ENCODE assay signal across 8 cellular contexts in the genomic region with DNA sequence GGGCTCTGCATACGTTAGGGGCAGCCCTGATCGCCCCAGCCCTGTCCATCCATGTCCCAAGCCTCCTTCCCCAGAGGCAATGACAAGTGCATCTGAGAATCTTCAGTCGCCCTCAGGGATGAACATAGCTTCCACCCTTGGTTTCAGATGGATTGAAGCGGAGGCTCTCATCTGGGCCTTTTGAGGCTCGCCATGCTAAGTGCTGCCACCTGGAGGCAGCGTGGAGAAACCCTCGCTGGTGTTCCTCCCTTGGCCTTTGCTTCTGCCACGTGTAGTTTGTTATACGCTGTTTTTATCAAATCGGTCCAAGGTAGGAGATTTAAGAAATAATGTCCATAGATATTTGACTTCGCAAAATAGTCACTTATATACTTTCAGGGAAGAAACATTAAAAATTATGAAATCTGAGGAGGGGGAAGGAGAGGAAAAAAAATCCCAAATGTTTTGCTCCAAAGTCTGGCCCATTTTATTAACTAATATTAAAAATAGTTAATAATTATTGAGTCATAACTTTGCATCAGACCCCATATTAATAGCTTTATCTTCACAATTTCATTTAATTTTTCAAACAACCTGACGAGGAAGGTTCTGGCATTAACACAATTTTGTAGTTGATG. TPM values are rescaled to one million over a fixed set of nuclear protein-coding genes. Genes with fewer than 3 reads are reported as not detected.
A peak's percentile ranks its signal among the peaks of the same experiment; 100 is the strongest.
DNase-seq lines count a peak whose midpoint lies in the region; ATAC-seq, FAIRE-seq and TF ChIP-seq lines count a peak whose summit lies in the region.

No MANE protein-coding gene starts in this region.

- H3K4me3 Mint-ChIP-seq in GM23338: no peak overlapping the region

- H3K79me2 ChIP-seq in GM23338 (replicated peaks; ENCODE audit: insufficient read depth): no peaks in the 10 kb centered on the region

- H3K9me2 ChIP-seq in GM23338 (ENCODE audit: insufficient read depth): no peaks in the 10 kb centered on the region

- H3K9me3 Mint-ChIP-seq in GM23338: no peaks in the 10 kb centered on the region

- no peak overlapping the region for H3K4me3 ChIP-seq in GM23338
- H3K4me3 ChIP-seq in adipocyte (ENCODE audit: low read length): no peak overlapping the region
- no peak overlapping the region for H3K4me3 ChIP-seq in right atrium auricular region
- no peak overlapping the region for H3K4me3 ChIP-seq in small intestine (ENCODE audit: low read depth in 1 of 2, low read length in 2 of 2)

- no peak overlapping the region for H3K4me2 ChIP-seq in GM23338

- H3K36me3 ChIP-seq in GM23338 (ENCODE audit: insufficient read depth) (no peaks in the 10 kb centered on the region), adipocyte (ENCODE audit: control insufficient read depth, insufficient read depth, low read length, severe bottlenecking) (no peaks in the 10 kb centered on the region), right atrium auricular region (no peaks in the 10 kb centered on the region), small intestine (ENCODE audit: control insufficient read depth in 2 of 2, insufficient read depth in 2 of 2, low read length in 2 of 2) (no peaks in the 10 kb centered on the region)

- TF ChIP-seq CTCF in GM10266 (IDR thresholded peaks at IDR 0.05; ENCODE audit: control insufficient read depth, insufficient read depth, low read depth, missing control alignments) (peak; percentile 75), GM23338 (conservative IDR thresholded peaks at IDR 0.05; ENCODE audit: low read depth in 2 of 2) (peak; percentile 89 to 92), LNCAP (IDR thresholded peaks at IDR 0.05) (peak; percentile 92), right atrium auricular region (IDR thresholded peaks at IDR 0.05) (peak; percentile 77 to 89)

- peaks cover 5% of the 10 kb centered on the region; the same call in 2 of the 3 replicates for H3K4me1 Mint-ChIP-seq in GM23338

- no peaks in the 10 kb centered on the region for H3K36me3 Mint-ChIP-seq in GM23338 (ENCODE audit: low read depth)

- no peak overlapping the region for H3K9ac ChIP-seq in adipocyte (ENCODE audit: low read length)

- FAIRE-seq in small intestine (lab: Jason Lieb, UNC): no peak

- H3K9me3 ChIP-seq in adipocyte (ENCODE audit: control insufficient read depth, low read length) (no peaks in the 10 kb centered on the region), right atrium auricular region (no peaks in the 10 kb centered on the region), small intestine (ENCODE audit: control insufficient read depth, low read depth) (no peaks in the 10 kb centered on the region)

- WGBS in small intestine, 3 donors: 16 to 26% (median 25%) methylated on average over 12 of the region's 12 CpGs

- H3F3A ChIP-seq in GM23338 (replicated peaks; ENCODE audit: low read depth): no peaks in the 10 kb centered on the region

- no peak overlapping the region for H3K27ac ChIP-seq in GM23338 (ENCODE audit: low read depth)
- no peak overlapping the region for H3K27ac ChIP-seq in right atrium auricular region
- H3K27ac ChIP-seq in small intestine (ENCODE audit: low read depth in 1 of 2, low read length in 1 of 2): no peak overlapping the region

- H3K27ac Mint-ChIP-seq in GM23338: no peak overlapping the region

- peaks cover 4% of the 10 kb centered on the region; the same call in 1 of the 2 replicates for H3K4me1 ChIP-seq in GM23338 (ENCODE audit: insufficient read depth)
- H3K4me1 ChIP-seq in adipocyte (ENCODE audit: control insufficient read depth, insufficient read depth, low read length): peaks cover 2% of the 10 kb centered on the region
- H3K4me1 ChIP-seq in right atrium auricular region: peaks cover 0 to 6% of the 10 kb centered on the region in 2 donors
- H3K4me1 ChIP-seq in small intestine (ENCODE audit: control insufficient read depth in 2 of 2, insufficient read depth in 1 of 2, low read depth in 1 of 2, low read length in 1 of 2): no peaks in the 10 kb centered on the region

- no peaks in the 10 kb centered on the region for H3K27me3 ChIP-seq in GM23338 (ENCODE audit: insufficient read depth)
- no peaks in the 10 kb centered on the region for H3K27me3 ChIP-seq in adipocyte (replicated peaks; ENCODE audit: control insufficient read depth, insufficient read depth, low read length)
- H3K27me3 ChIP-seq in right atrium auricular region: no peaks in the 10 kb centered on the region
- no peaks in the 10 kb centered on the region for H3K27me3 ChIP-seq in small intestine (ENCODE audit: control insufficient read depth in 2 of 2, insufficient read depth in 2 of 2, low read length in 2 of 2)

- DNase-seq in GM10266 (ENCODE audit: extremely low spot score) (peak; percentile 75), GM23338 (ENCODE audit: low spot score) (peak; percentile 85), T follicular helper cell (ENCODE audit: low read depth) (peak; percentile 36), adipocyte (ENCODE audit: low read depth) (peak; percentile 84), right atrium auricular region (ENCODE audit: low spot score) (peak; percentile 66), small intestine (peak; percentile 70), T1000 (lab: John Stamatoyannopoulos, UW) (no peak)

- no peaks in the 10 kb centered on the region for H4K20me1 ChIP-seq in GM23338 (replicated peaks; ENCODE audit: insufficient read depth)

- peaks cover 7% of the 10 kb centered on the region for H3K27me3 Mint-ChIP-seq in GM23338 (ENCODE audit: insufficient read depth, low read depth, poor library complexity)

- peak overlapping the region; percentile 12; the same call in 1 of the 2 replicates for H2AFZ ChIP-seq in GM23338

- ATAC-seq in GM23338: peak; percentile 93

RNA-seq across cellular contexts. Expression of a gene that starts 28.8 kb away (rescaled TPM):
- total RNA-seq in GM23338 (2014; rRNA removed; shearing (Covaris generic)): not detected in 2 replicates
- polyA plus RNA-seq in GM23338 (2016; fragmentation: Nextera tagmentation; extraction: Ambion mirVana) (not detected in 2 replicates), small intestine (not detected)
- 10 to 100 TPM in 1 of 2 donors, 1 to 10 TPM in 1; 3.1 to 32.4 TPM for total RNA-seq in right atrium auricular region

RNA-seq across cellular contexts. Expression of a gene that starts 54.2 kb away (rescaled TPM):
- 389 and 434 TPM in 2 replicates for total RNA-seq in GM23338 (2014; rRNA removed; shearing (Covaris generic))
- polyA plus RNA-seq in GM23338 (2016; fragmentation: Nextera tagmentation; extraction: Ambion mirVana): 778 and 865 TPM in 2 replicates
- 100 to 1,000 TPM in 1 of 2 donors, 10 to 100 TPM in 1; 71.4 to 104 TPM for total RNA-seq in right atrium auricular region
- 100 to 1,000 TPM in 1 of 3 donors, 10 to 100 TPM in 2; 63.7 to 140 (median 69.2) TPM for polyA plus RNA-seq in small intestine

RNA-seq across cellular contexts. Expression of a gene that starts 59.6 kb away (rescaled TPM):
- total RNA-seq in GM23338 (2014; rRNA removed; shearing (Covaris generic)): not detected in 2 replicates
- polyA plus RNA-seq in GM23338 (2016; fragmentation: Nextera tagmentation; extraction: Ambion mirVana) (not detected in 2 replicates), small intestine (under 1 TPM in 1 of 3 donors, not detected in 2; 0.60 TPM)
- total RNA-seq in right atrium auricular region: 1 to 10 TPM in 1 of 2 donors, not detected in 1; 1.4 TPM
